Comparison of ENCODE assay signal across 16 cellular contexts in genomic region chr3:37921025-37921424, GRCh38. TPM values are rescaled to one million over a fixed set of nuclear protein-coding genes. Genes with fewer than 3 reads are reported as not detected.
DNase-seq lines count a peak whose midpoint lies in the region; ATAC-seq and TF ChIP-seq lines count a peak whose summit lies in the region.
"Had no signal": no experiment of that assay in that cellular context is flagged by ENCODE, and none has a peak within 500 bp of the region (broad histone marks: within the 10 kb centered on the region; RNA-seq: fewer than 3 reads in every experiment).

No MANE protein-coding gene starts in this region.

- no TSS peak for BruUV-seq in IMR-90 (replicated peaks; lab: Mats Ljungman, UMichigan)

- H3K56ac ChIP-seq in IMR-90 (ENCODE audit: extremely low read depth, insufficient read depth, low read length): no peak overlapping the region

- H3K27me3 ChIP-seq in IMR-90 (ENCODE audit: control insufficient read depth, insufficient read depth, low read length) (no peaks in the 10 kb centered on the region), esophagus muscularis mucosa (no peaks in the 10 kb centered on the region), colonic mucosa (no peaks in the 10 kb centered on the region)
- H3K27me3 ChIP-seq: SJSA1 had no signal

- H3K79me1 ChIP-seq in IMR-90 (ENCODE audit: low read depth in 1 of 2, low read length in 2 of 2): peaks cover 41 to 77% of the 10 kb centered on the region in 2 experiments

- ATAC-seq in IMR-90 (ENCODE audit: low read depth): no peak
- ATAC-seq: K562, PC-3 had no signal

- H3K9me3 ChIP-seq in IMR-90 (ENCODE audit: control insufficient read depth, insufficient read depth, low read length): no peaks in the 10 kb centered on the region
- no peaks in the 10 kb centered on the region for H3K9me3 ChIP-seq in esophagus muscularis mucosa
- H3K9me3 ChIP-seq in colonic mucosa: no peaks in the 10 kb centered on the region
- H3K9me3 ChIP-seq: SJSA1 had no signal

- no peak overlapping the region for H3K23ac ChIP-seq in IMR-90 (ENCODE audit: low read depth, low read length)

- POLR2A ChIA-PET in IMR-90 (lab: Charles Lee; ENCODE audit: unreplicated experiment): no interaction called here

- H3K4me3 Mint-ChIP-seq in osteocyte (ENCODE audit: unreplicated experiment): no peak overlapping the region
- H3K4me3 Mint-ChIP-seq: CD8-positive, alpha-beta memory T cell had no signal

- H4K91ac ChIP-seq in IMR-90 (ENCODE audit: insufficient read depth, low read depth, low read length): no peak overlapping the region

- no peak overlapping the region for H4K8ac ChIP-seq in IMR-90 (ENCODE audit: low read depth in 2 of 2, low read length in 2 of 2)

- no peak overlapping the region for H3K18ac ChIP-seq in IMR-90 (ENCODE audit: low read depth, low read length)

- no peaks in the 10 kb centered on the region for H3K9me3 Mint-ChIP-seq in osteocyte (ENCODE audit: unreplicated experiment)
- H3K9me3 Mint-ChIP-seq: CD8-positive, alpha-beta memory T cell had no signal

- no peak overlapping the region for H2AFZ ChIP-seq in IMR-90 (replicated peaks; ENCODE audit: low read length, poor library complexity)

- H2AK9ac ChIP-seq in IMR-90 (replicated peaks; ENCODE audit: low read depth, low read length, poor library complexity): no peak overlapping the region

- TF ChIP-seq RAD21 in IMR-90 (IDR thresholded peaks at IDR 0.05; ENCODE audit: low read length): no peak

- H3K36me3 ChIP-seq in IMR-90 (ENCODE audit: control insufficient read depth, insufficient read depth, low read length) (peaks cover 2% of the 10 kb centered on the region; the same call in 1 of the 2 replicates), esophagus muscularis mucosa (no peaks in the 10 kb centered on the region), colonic mucosa (no peaks in the 10 kb centered on the region)
- H3K36me3 ChIP-seq: SJSA1 had no signal

- peaks cover 33% of the 10 kb centered on the region for H4K20me1 ChIP-seq in IMR-90 (ENCODE audit: insufficient read depth, low read length)

- intact Hi-C loops in IMR-90 (cut with micrococcal nuclease): no loop called here
- intact Hi-C loops in esophagus muscularis mucosa (cut with DNase I): no loop called here
- intact Hi-C loops in colonic mucosa (cut with DNase I): no loop called here

- no peak for TF ChIP-seq CTCF in IMR-90 (conservative IDR thresholded peaks at IDR 0.05; ENCODE audit: low read depth, low read length)
- TF ChIP-seq CTCF in esophagus muscularis mucosa (IDR thresholded peaks at IDR 0.05): no peak
- TF ChIP-seq CTCF in osteocyte (IDR thresholded peaks at IDR 0.05): no peak
- no peak for TF ChIP-seq CTCF in colonic mucosa (IDR thresholded peaks at IDR 0.05)

- H3K27me3 Mint-ChIP-seq in osteocyte (ENCODE audit: unreplicated experiment): no peaks in the 10 kb centered on the region

- dilution Hi-C loops in IMR-90 (cut with HindIII; ENCODE audit: low sequenced_read_pairs, unreplicated experiment): no loop called here

- H3K14ac ChIP-seq in IMR-90 (replicated peaks; ENCODE audit: low read depth, low read length): no peak overlapping the region

- no peak overlapping the region for H3K4ac ChIP-seq in IMR-90 (ENCODE audit: low read depth, low read length)

- peak overlapping the region; percentile 84 for H3K27ac Mint-ChIP-seq in osteocyte (ENCODE audit: unreplicated experiment)
- H3K27ac Mint-ChIP-seq: CD8-positive, alpha-beta memory T cell had no signal

- no peak for TF ChIP-seq POLR2A in IMR-90 (IDR thresholded peaks at IDR 0.05; ENCODE audit: low read depth, low read length)
- no peak for TF ChIP-seq POLR2A in esophagus muscularis mucosa (IDR thresholded peaks at IDR 0.05; ENCODE audit: low read depth)

- H2BK120ac ChIP-seq in IMR-90 (ENCODE audit: low read depth, low read length): no peak overlapping the region

- peak overlapping the region; percentile 4; the same call in 1 of the 2 replicates for H2AK5ac ChIP-seq in IMR-90 (ENCODE audit: low read depth, low read length)

- no peak overlapping the region for H2BK5ac ChIP-seq in IMR-90 (ENCODE audit: low read depth, low read length, poor library complexity, severe bottlenecking)

- no peak overlapping the region for H2BK15ac ChIP-seq in IMR-90 (ENCODE audit: low read depth, low read length)

- no peak for DNase-seq in IMR-90
- peak; percentile 90 for DNase-seq in esophagus muscularis mucosa (ENCODE audit: extremely low spot score)
- DNase-seq in osteocyte (ENCODE audit: extremely low spot score, unreplicated experiment): no peak
- DNase-seq in SIG-M5 (lab: John Stamatoyannopoulos, UW): no peak
- no peak for DNase-seq in NCI-H146 treated with DMSO at 0.1 percent for 48 hours (lab: John Stamatoyannopoulos, UW; ENCODE audit: unreplicated experiment)
- DNase-seq in NCI-H146 (lab: John Stamatoyannopoulos, UW): no peak
- DNase-seq in colonic mucosa: no peak
- DNase-seq: C1 segment of cervical spinal cord; CD8-positive, alpha-beta memory T cell; NCI-H187 treated with DMSO at 0.1 percent for 48 hours; NCI-H2227 treated with DMSO at 0.1 percent for 48 hours; PC-3; RPMI8226 had no signal

- TF ChIP-seq EP300 in esophagus muscularis mucosa (IDR thresholded peaks at IDR 0.05): no peak

- peaks cover 89% of the 10 kb centered on the region for H3K4me1 Mint-ChIP-seq in osteocyte (ENCODE audit: unreplicated experiment)
- H3K4me1 Mint-ChIP-seq: CD8-positive, alpha-beta memory T cell had no signal

- H3K9me1 ChIP-seq in IMR-90 (ENCODE audit: insufficient read depth, low read length): peaks cover 26% of the 10 kb centered on the region

- no peak overlapping the region for H2BK20ac ChIP-seq in IMR-90 (ENCODE audit: low read depth, low read length)

- in situ Hi-C loops in IMR-90 (cut with MboI; ENCODE audit: low sequenced_read_pairs): no loop called here

- no peak overlapping the region for H3K27ac ChIP-seq in IMR-90 (ENCODE audit: insufficient read depth, low read length)
- H3K27ac ChIP-seq in angular gyrus (ENCODE audit: low read depth, low read length): peak overlapping the region; percentile 49
- no peak overlapping the region for H3K27ac ChIP-seq in esophagus muscularis mucosa (replicated peaks in 1 of 4)
- no peak overlapping the region for H3K27ac ChIP-seq in colonic mucosa
- H3K27ac ChIP-seq: SJSA1 had no signal

- H3K4me1 ChIP-seq in IMR-90 (ENCODE audit: control insufficient read depth, insufficient read depth, low read length): peaks cover 27% of the 10 kb centered on the region
- peaks cover 46 to 86% (median 65%) of the 10 kb centered on the region in 4 donors for H3K4me1 ChIP-seq in esophagus muscularis mucosa
- H3K4me1 ChIP-seq in colonic mucosa: peaks cover 4% of the 10 kb centered on the region

- no peak overlapping the region for H3K9ac ChIP-seq in IMR-90 (ENCODE audit: low read depth, low read length)
- H3K9ac ChIP-seq in colonic mucosa (ENCODE audit: low read depth in 2 of 2, low read length in 2 of 2): no peak overlapping the region

- no peak overlapping the region for H3K4me2 ChIP-seq in IMR-90 (ENCODE audit: low read depth, low read length)

- H3K36me3 Mint-ChIP-seq in osteocyte (ENCODE audit: unreplicated experiment): peaks cover 6% of the 10 kb centered on the region
- H3K36me3 Mint-ChIP-seq: CD8-positive, alpha-beta memory T cell had no signal

- H3K4me3 ChIP-seq in IMR-90 (ENCODE audit: insufficient read depth, low read depth, low read length) (no peak overlapping the region), esophagus muscularis mucosa (no peak overlapping the region), colonic mucosa (no peak overlapping the region)
- H3K4me3 ChIP-seq: K562, SJSA1 had no signal

- CTCF ChIA-PET in IMR-90 (lab: Yijun Ruan, JAX): no interaction called here

- H4K5ac ChIP-seq in IMR-90 (ENCODE audit: low read depth, low read length): no peak overlapping the region

- WGBS in IMR-90 (ENCODE audit: extremely low coverage in 2 of 2, insufficient read length in 1 of 2), 2 experiments: no CpG with 5 or more reads among the region's 5 CpGs
- 89% methylated on average over 4 of the region's 5 CpGs for WGBS in esophagus muscularis mucosa

TF ChIP-seq in IMR-90, 13 proteins besides CTCF, POLR2A, EP300 and RAD21:
- TF ChIP-seq FOS (IDR thresholded peaks at IDR 0.05; ENCODE audit: low read depth, low read length) (no peak), MAZ (IDR thresholded peaks at IDR 0.05; ENCODE audit: borderline replicate concordance, low read depth, low read length) (no peak), USF2 (IDR thresholded peaks at IDR 0.05; ENCODE audit: low read depth, low read length) (no peak), RFX5 (IDR thresholded peaks at IDR 0.05; ENCODE audit: low read depth, low read length) (no peak), MAFK (IDR thresholded peaks at IDR 0.05; ENCODE audit: low read depth, low read length) (no peak), ELK1 (IDR thresholded peaks at IDR 0.05; ENCODE audit: borderline replicate concordance, low read depth, low read length) (no peak), CEBPB (IDR thresholded peaks at IDR 0.05; ENCODE audit: low read depth, low read length) (no peak), BHLHE40 (IDR thresholded peaks at IDR 0.05; ENCODE audit: low read depth, low read length) (no peak)

RNA-seq across cellular contexts. Expression of gene CTDSPL, which starts 59.3 kb away (rescaled TPM):
- 29.0 and 33.3 TPM in 2 replicates for total RNA-seq in IMR-90 (2012; rRNA removed)
- 23.9 and 24.5 TPM in 2 replicates for polyA plus RNA-seq in IMR-90 (2012; rRNA removed)
- polyA plus RNA-seq in IMR-90 (2012; cell fraction: cytosol; rRNA removed): 16.1 and 16.4 TPM in 2 replicates
- polyA plus RNA-seq in IMR-90 (2012; cell fraction: nucleus; rRNA removed; ENCODE audit: low replicate concordance): 17.1 and 36.9 TPM in 2 replicates
- total RNA-seq in esophagus muscularis mucosa: 10 to 100 TPM; 39.9 to 60.6 (median 54.6) TPM
- 71.6 and 77.6 TPM in 2 replicates for total RNA-seq in osteocyte
- total RNA-seq in colonic mucosa: 10 to 100 TPM; 75.0 to 76.7 TPM
- polyA plus RNA-seq: CD8-positive, alpha-beta memory T cell had no signal
